In the genomic region with DNA sequence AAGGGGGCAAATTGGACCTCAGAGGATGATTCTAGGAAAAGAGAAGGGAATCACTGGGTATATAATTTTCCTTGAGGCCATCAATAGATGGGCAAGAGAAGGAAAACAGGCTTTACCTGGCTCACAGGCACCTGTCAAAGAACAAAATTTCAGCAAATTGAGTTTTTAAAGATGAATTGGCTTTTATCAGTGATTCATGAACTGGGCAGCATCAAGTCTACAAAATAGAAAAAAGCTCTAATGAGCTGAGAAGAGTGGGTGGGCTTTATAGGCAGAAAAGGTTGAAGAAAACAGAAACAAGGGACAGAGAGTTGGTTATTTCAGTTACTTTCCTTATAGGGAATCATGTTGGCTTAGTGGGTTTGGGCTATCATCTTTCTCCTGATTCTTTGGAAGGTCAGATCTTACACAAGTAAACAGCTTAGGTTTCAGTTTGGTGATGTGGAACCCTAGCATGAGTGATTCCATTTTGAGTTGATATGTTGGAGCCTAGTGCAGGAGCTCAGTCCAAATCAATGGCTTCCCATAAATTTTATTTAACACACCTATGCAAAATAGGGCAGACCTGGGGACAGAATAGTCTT, we compare ENCODE assay signal across 19 cellular contexts.
A peak's percentile ranks its signal among the peaks of the same experiment; 100 is the strongest.
DNase-seq lines count a peak whose midpoint lies in the region; ATAC-seq, FAIRE-seq and TF ChIP-seq lines count a peak whose summit lies in the region.
"Had no signal": no experiment of that assay in that cellular context is flagged by ENCODE, and none has a peak within 500 bp of the region (broad histone marks: within the 10 kb centered on the region; RNA-seq: fewer than 3 reads in every experiment).

No MANE protein-coding gene starts in this region.

- H2AK5ac ChIP-seq in H9 (ENCODE audit: insufficient read length, low read length) (peak overlapping the region; percentile 39), H1 (ENCODE audit: low read depth, low read length) (no peak overlapping the region)

- no peaks in the 10 kb centered on the region for H3K79me2 ChIP-seq in H9 (ENCODE audit: insufficient read depth, low read length)
- no peaks in the 10 kb centered on the region for H3K79me2 ChIP-seq in PC-3 (ENCODE audit: low read length)
- no peaks in the 10 kb centered on the region for H3K79me2 ChIP-seq in H1 (ENCODE audit: control insufficient read depth in 1 of 2, insufficient read depth in 2 of 2, low read length in 2 of 2)

- H4K91ac ChIP-seq in H9 (ENCODE audit: insufficient read length, low read depth, low read length) = peak overlapping the region; percentile 82
- H4K91ac ChIP-seq in H1 (replicated peaks; ENCODE audit: insufficient read length, low read length) = no peak overlapping the region

- H3K36me3 Mint-ChIP-seq in H9 (ENCODE audit: insufficient read depth in 1 of 3, low read depth in 3 of 3) = peaks cover 25 to 37% (median 25%) of the 10 kb centered on the region in 3 experiments
- no peaks in the 10 kb centered on the region for H3K36me3 Mint-ChIP-seq in stimulated activated naive B cell treated with anti-CD40 and anti-IgM and Interleukin-4, amounts not matched to agents 10 μg/mL and 1 μg/mL and 100 μg/mL, for 72 hours

- H3K79me1 ChIP-seq in H9 (ENCODE audit: insufficient read depth, low read depth, low read length, poor library complexity, severe bottlenecking) (no peaks in the 10 kb centered on the region), H1 (ENCODE audit: low read depth, low read length) (no peaks in the 10 kb centered on the region)

- H2AFZ ChIP-seq in H9 (ENCODE audit: low read length) (no peak overlapping the region), PC-3 (ENCODE audit: low read length) (no peak overlapping the region), H1 (ENCODE audit: low read length) (no peak overlapping the region)

- H3K9me3 ChIP-seq in H9 (ENCODE audit: control insufficient read depth, low read depth, low read length) (peaks cover 13% of the 10 kb centered on the region), PC-3 (ENCODE audit: low read length) (no peaks in the 10 kb centered on the region), H1 (ENCODE audit: insufficient read depth in 2 of 2, low read depth in 1 of 2, low read length in 1 of 2) (peaks cover 4 to 11% of the 10 kb centered on the region in 2 experiments), adrenal gland (replicated peaks in 1 of 3) (no peaks in the 10 kb centered on the region)

- TF ChIP-seq CTCF in H9 (conservative IDR thresholded peaks at IDR 0.05) (no peak), PC-3 (conservative IDR thresholded peaks at IDR 0.05; ENCODE audit: low read depth, low read length) (no peak), H1 (IDR thresholded peaks at IDR 0.05; ENCODE audit: control extremely low read depth in 1 of 3, insufficient read depth in 1 of 3, low read depth in 1 of 3, low read length in 3 of 3) (no peak), adrenal gland (IDR thresholded peaks at IDR 0.05) (no peak)

- no peak for ATAC-seq in PC-3
- ATAC-seq in stimulated activated naive B cell treated with anti-CD40 and anti-IgM and Interleukin-4, amounts not matched to agents 10 μg/mL and 1 μg/mL and 100 μg/mL, for 72 hours (replicated peaks) = no peak
- no peak for ATAC-seq in HG03175 (IDR thresholded peaks at IDR 0.05; ENCODE audit: unreplicated experiment)
- ATAC-seq: HCT116 had no signal

- H3K4me2 ChIP-seq in H9 (ENCODE audit: insufficient read depth, insufficient read length, low read length) (no peak overlapping the region), PC-3 (ENCODE audit: low read length) (no peak overlapping the region), H1 (ENCODE audit: insufficient read depth in 1 of 2, low read depth in 2 of 2, low read length in 2 of 2) (no peak overlapping the region)

- H3K9me2 ChIP-seq in PC-3 (replicated peaks; ENCODE audit: low read length) = no peaks in the 10 kb centered on the region

- H3T11ph ChIP-seq in H9 (ENCODE audit: low read length) = no peak overlapping the region

- DNase-seq in H9 (no peak), PC-3 (no peak), H1 (ENCODE audit: low read depth in 1 of 2, low spot score in 2 of 2) (no peak), adrenal gland (no peak), SHP77 treated with DMSO at 0.1 percent for 48 hours (lab: John Stamatoyannopoulos, UW) (no peak)
- DNase-seq in stimulated activated naive B cell treated with anti-CD40 and anti-IgM and Interleukin-4, amounts not matched to agents 10 μg/mL and 1 μg/mL and 100 μg/mL, for 72 hours = no peak
- DNase-seq: C1 segment of cervical spinal cord; CD4-positive, alpha-beta T cell; DMS153; DND-41; GDM1; IMR-90; Kasumi-1; KBM-7 had no signal

- H3K4me1 ChIP-seq in H9 (ENCODE audit: insufficient read depth, low read length) (peaks cover 6% of the 10 kb centered on the region; the same call in 1 of the 2 replicates), PC-3 (ENCODE audit: insufficient read depth, low read length) (peaks cover 6% of the 10 kb centered on the region), H1 (replicated peaks in 1 of 4; ENCODE audit: control insufficient read depth in 3 of 4, insufficient read depth in 4 of 4, low read length in 3 of 4) (peaks cover 0 to 10% (median 4%) of the 10 kb centered on the region in 4 experiments; a peak in 3 of 7 replicates), adrenal gland (replicated peaks in 1 of 2) (no peaks in the 10 kb centered on the region)

- H3K4me3 Mint-ChIP-seq in H9 = no peak overlapping the region
- H3K4me3 Mint-ChIP-seq in stimulated activated naive B cell treated with anti-CD40 and anti-IgM and Interleukin-4, amounts not matched to agents 10 μg/mL and 1 μg/mL and 100 μg/mL, for 72 hours = no peak overlapping the region
- H3K4me3 Mint-ChIP-seq: B cell; CD4-positive, alpha-beta T cell had no signal

- no peaks in the 10 kb centered on the region; the same call in none of the 2 replicates for H3K27me3 Mint-ChIP-seq in H9 (ENCODE audit: low read depth)
- H3K27me3 Mint-ChIP-seq in stimulated activated naive B cell treated with anti-CD40 and anti-IgM and Interleukin-4, amounts not matched to agents 10 μg/mL and 1 μg/mL and 100 μg/mL, for 72 hours = peaks cover 0 to 5% of the 10 kb centered on the region in 2 donors
- H3K27me3 Mint-ChIP-seq: B cell; CD4-positive, alpha-beta T cell had no signal

- intact Hi-C loops in PC-3 (cut with micrococcal nuclease) (no loop called here), adrenal gland (cut with DNase I) (no loop called here)

- H3K27me3 ChIP-seq in H9 (ENCODE audit: insufficient read depth, low read length) = no peaks in the 10 kb centered on the region
- no peaks in the 10 kb centered on the region for H3K27me3 ChIP-seq in PC-3 (ENCODE audit: low read length)
- H3K27me3 ChIP-seq in H1 (replicated peaks in 1 of 4; ENCODE audit: control insufficient read depth in 3 of 4, extremely low read depth in 1 of 4, insufficient read depth in 3 of 4, low read length in 3 of 4) = no peaks in the 10 kb centered on the region
- H3K27me3 ChIP-seq in adrenal gland = no peaks in the 10 kb centered on the region

- H3K23me2 ChIP-seq in H9 (ENCODE audit: insufficient read length, low read depth, low read length, poor library complexity, severe bottlenecking) (no peaks in the 10 kb centered on the region), H1 (ENCODE audit: low read depth, low read length) (no peaks in the 10 kb centered on the region)

- H3K36me3 ChIP-seq in PC-3 (ENCODE audit: low read depth, low read length) (no peaks in the 10 kb centered on the region), H1 (ENCODE audit: control insufficient read depth in 2 of 4, insufficient read depth in 4 of 4, low read length in 3 of 4) (peaks cover 0 to 2% (median 0%) of the 10 kb centered on the region in 4 experiments; a peak in 1 of 8 replicates), adrenal gland (replicated peaks in 1 of 2) (no peaks in the 10 kb centered on the region)

- H2BK15ac ChIP-seq in H9 (ENCODE audit: low read depth, low read length) (no peak overlapping the region), H1 (ENCODE audit: low read length) (no peak overlapping the region)

- H3K9ac ChIP-seq in H9 (ENCODE audit: extremely low read depth, insufficient read length, low read length) (no peak overlapping the region), PC-3 (ENCODE audit: low read length) (no peak overlapping the region), H1 (replicated peaks in 1 of 4; ENCODE audit: extremely low read depth in 1 of 4, low read depth in 3 of 4, low read length in 3 of 4) (no peak overlapping the region)

- TF ChIP-seq RAD21 in H1 (IDR thresholded peaks at IDR 0.05 in 1 of 2, conservative IDR thresholded peaks at IDR 0.05 in 1 of 2; ENCODE audit: low read depth in 2 of 2, low read length in 2 of 2) = no peak

- no peak for TF ChIP-seq EP300 in H1 (IDR thresholded peaks at IDR 0.05; ENCODE audit: borderline replicate concordance in 1 of 2, low read depth in 2 of 2, low read length in 2 of 2)

- H2BK20ac ChIP-seq in H9 (ENCODE audit: low read depth, low read length, poor library complexity, severe bottlenecking) (no peak overlapping the region), H1 (ENCODE audit: low read length) (peak overlapping the region; percentile 72; the same call in 1 of the 2 replicates)

- peaks cover 30 to 32% of the 10 kb centered on the region in 2 experiments for H3K4me1 Mint-ChIP-seq in H9
- peaks cover 4 to 15% of the 10 kb centered on the region in 2 donors for H3K4me1 Mint-ChIP-seq in stimulated activated naive B cell treated with anti-CD40 and anti-IgM and Interleukin-4, amounts not matched to agents 10 μg/mL and 1 μg/mL and 100 μg/mL, for 72 hours
- H3K4me1 Mint-ChIP-seq: B cell had no signal

- no peaks in the 10 kb centered on the region for H3F3A ChIP-seq in PC-3 (ENCODE audit: low read length, unreplicated experiment)

- H3K4ac ChIP-seq in H9 (ENCODE audit: low read depth, low read length) (no peak overlapping the region), H1 (replicated peaks; ENCODE audit: insufficient read length, low read depth, low read length) (no peak overlapping the region)

- no TSS peak for BruUV-seq in PC-3 (replicated peaks; lab: Mats Ljungman, UMichigan)

- TF ChIP-seq POLR2A in H1 (IDR thresholded peaks at IDR 0.05; ENCODE audit: control extremely low read depth in 1 of 2, low read depth in 2 of 2, low read length in 2 of 2) (no peak), adrenal gland (IDR thresholded peaks at IDR 0.05) (no peak)

- FAIRE-seq in H1 (lab: Jason Lieb, UNC) = no peak
- FAIRE-seq: A204.1, D721Med had no signal

- CTCF ChIA-PET in PC-3 (lab: Charles Lee) (no interaction called here), H1 (lab: Charles Lee; ENCODE audit: partially characterized antibody) (interaction anchor here (0.9 kb wide), 1 partner anchor 12 kb away, joined by 3 read pairs; no protein-coding TSS in a partner anchor)

- no peak overlapping the region for H3K56ac ChIP-seq in H9 (ENCODE audit: insufficient read length, low read depth, low read length)
- no peak overlapping the region for H3K56ac ChIP-seq in H1 (replicated peaks; ENCODE audit: insufficient read length, low read depth, low read length)

- H2BK5ac ChIP-seq in H9 (ENCODE audit: insufficient read length, low read length) (no peak overlapping the region), H1 (ENCODE audit: low read depth, low read length) (peak overlapping the region; percentile 79; the same call in 1 of the 2 replicates)

- H4K5ac ChIP-seq in H9 (ENCODE audit: insufficient read length, low read depth, low read length) (no peak overlapping the region), H1 (ENCODE audit: insufficient read length, low read depth, low read length) (no peak overlapping the region)

- H4K8ac ChIP-seq in H9 (replicated peaks; ENCODE audit: insufficient read length, low read depth, low read length) (no peak overlapping the region), H1 (ENCODE audit: extremely low read depth, insufficient read depth, low read length) (no peak overlapping the region)

- no peak overlapping the region for H2BK120ac ChIP-seq in H9 (ENCODE audit: low read depth, low read length, poor library complexity, severe bottlenecking)
- peak overlapping the region; percentile 92 for H2BK120ac ChIP-seq in H1 (replicated peaks; ENCODE audit: low read depth, low read length)

- H2BK12ac ChIP-seq in H9 (ENCODE audit: insufficient read length, low read depth, low read length) (no peak overlapping the region), H1 (ENCODE audit: low read depth, low read length) (0 out of 2 replicates have a peak overlapping the region, but pooled peaks have one; percentile 62)

- H4K20me1 ChIP-seq in H9 (ENCODE audit: control insufficient read depth, insufficient read depth, insufficient read length) (no peaks in the 10 kb centered on the region), PC-3 (ENCODE audit: low read length) (no peaks in the 10 kb centered on the region), H1 (replicated peaks in 1 of 2; ENCODE audit: control insufficient read depth in 1 of 2, insufficient read depth in 2 of 2, low read length in 2 of 2) (no peaks in the 10 kb centered on the region)

- peaks cover 68 to 72% of the 10 kb centered on the region in 2 experiments for H3K9me3 Mint-ChIP-seq in H9
- H3K9me3 Mint-ChIP-seq in stimulated activated naive B cell treated with anti-CD40 and anti-IgM and Interleukin-4, amounts not matched to agents 10 μg/mL and 1 μg/mL and 100 μg/mL, for 72 hours = peaks cover 2 to 9% of the 10 kb centered on the region in 2 donors
- H3K9me3 Mint-ChIP-seq: CD4-positive, alpha-beta T cell had no signal

- H3K23ac ChIP-seq in H9 (ENCODE audit: insufficient read length, low read depth, low read length) = no peak overlapping the region
- H3K23ac ChIP-seq in H1 (ENCODE audit: insufficient read length) = no peak overlapping the region

- POLR2A ChIA-PET in PC-3 (lab: Charles Lee; ENCODE audit: unreplicated experiment) = no interaction called here
- POLR2A ChIA-PET in H1 (lab: Charles Lee; ENCODE audit: partially characterized antibody) = no interaction called here

- H3K27ac Mint-ChIP-seq in H9 = peak overlapping the region in 2 of 3 experiments; percentile 28 to 100; a peak in 2 of 7 replicates
- H3K27ac Mint-ChIP-seq in stimulated activated naive B cell treated with anti-CD40 and anti-IgM and Interleukin-4, amounts not matched to agents 10 μg/mL and 1 μg/mL and 100 μg/mL, for 72 hours = peak overlapping the region; percentile 72
- H3K27ac Mint-ChIP-seq: B cell; CD4-positive, alpha-beta T cell had no signal

- H3K18ac ChIP-seq in H9 (ENCODE audit: insufficient read length, low read depth, low read length) = no peak overlapping the region
- H3K18ac ChIP-seq in H1 (ENCODE audit: extremely low read depth, low read length) = peak overlapping the region; percentile 60

- no peak overlapping the region for H3K14ac ChIP-seq in H9 (ENCODE audit: insufficient read depth, low read length)
- H3K14ac ChIP-seq in H1 (ENCODE audit: insufficient read length) = no peak overlapping the region

- H3K27ac ChIP-seq in H9 (ENCODE audit: insufficient read length, low read depth, low read length) (no peak overlapping the region), PC-3 (ENCODE audit: low read length) (0 out of 2 replicates have a peak overlapping the region, but pooled peaks have one; percentile 6), H1 (ENCODE audit: low read depth, low read length) (no peak overlapping the region), adrenal gland (no peak overlapping the region)

- no peak overlapping the region for H3K4me3 ChIP-seq in PC-3 (ENCODE audit: low read length)
- no peak overlapping the region for H3K4me3 ChIP-seq in H1 (ENCODE audit: extremely low read depth in 1 of 4, insufficient read depth in 2 of 4, low read depth in 3 of 4, low read length in 4 of 4)
- no peak overlapping the region for H3K4me3 ChIP-seq in adrenal gland
